Comparison of ENCODE assay signal across 18 cellular contexts in genomic region chr19:19382118-19382517, GRCh38. TPM values are rescaled to one million over a fixed set of nuclear protein-coding genes. Genes with fewer than 3 reads are reported as not detected.
DNase-seq lines count a peak whose midpoint lies in the region; ATAC-seq and TF ChIP-seq lines count a peak whose summit lies in the region.
"Had no signal": no experiment of that assay in that cellular context is flagged by ENCODE, and none has a peak within 500 bp of the region (broad histone marks: within the 10 kb centered on the region; RNA-seq: fewer than 3 reads in every experiment).

No MANE protein-coding gene starts in this region.

- H3K27ac Mint-ChIP-seq in endothelial cell (ENCODE audit: unreplicated experiment): peak overlapping the region; percentile 36
- H3K27ac Mint-ChIP-seq in stimulated activated effector memory CD8-positive, alpha-beta T cell treated with anti-CD3 and anti-CD28 coated beads, Interleukin-12 subunit alpha, Interleukin-12 subunit beta, amount 100 ng/mL, for 72 hours: peak overlapping the region; percentile 34

- peaks cover 8 to 66% of the 10 kb centered on the region in 2 donors for H3K4me1 ChIP-seq in left lung

- no peaks in the 10 kb centered on the region for H3K36me3 Mint-ChIP-seq in endothelial cell (ENCODE audit: low read depth, unreplicated experiment)
- peaks cover 3% of the 10 kb centered on the region for H3K36me3 Mint-ChIP-seq in stimulated activated effector memory CD8-positive, alpha-beta T cell treated with anti-CD3 and anti-CD28 coated beads, Interleukin-12 subunit alpha, Interleukin-12 subunit beta, amount 100 ng/mL, for 72 hours

- H3K4me3 ChIP-seq in left lung: no peak overlapping the region
- H3K4me3 ChIP-seq: BLaER1 treated with 17β-estradiol and CSF1 and Interleukin-3, amounts not matched to agents 10 nM and 100 nM had no signal

- H3K27ac ChIP-seq in left lung: no peak overlapping the region
- H3K27ac ChIP-seq: BLaER1 treated with 17β-estradiol and CSF1 and Interleukin-3, amounts not matched to agents 10 nM and 100 nM had no signal

- H3K9me3 Mint-ChIP-seq in endothelial cell (ENCODE audit: unreplicated experiment): no peaks in the 10 kb centered on the region
- H3K9me3 Mint-ChIP-seq in stimulated activated effector memory CD8-positive, alpha-beta T cell treated with anti-CD3 and anti-CD28 coated beads, Interleukin-12 subunit alpha, Interleukin-12 subunit beta, amount 100 ng/mL, for 72 hours: no peaks in the 10 kb centered on the region

- H3K27me3 ChIP-seq in left lung: no peaks in the 10 kb centered on the region
- H3K27me3 ChIP-seq: BLaER1 treated with 17β-estradiol and CSF1 and Interleukin-3, amounts not matched to agents 10 nM and 100 nM had no signal

- TF ChIP-seq CTCF in endothelial cell (IDR thresholded peaks at IDR 0.05; ENCODE audit: unreplicated experiment) (no peak), left lung (IDR thresholded peaks at IDR 0.05) (no peak)

- intact Hi-C loops in left lung (cut with DNase I): no loop called here

- H3K4me3 Mint-ChIP-seq in endothelial cell (ENCODE audit: unreplicated experiment): peak overlapping the region; percentile 62
- H3K4me3 Mint-ChIP-seq in stimulated activated effector memory CD8-positive, alpha-beta T cell treated with anti-CD3 and anti-CD28 coated beads, Interleukin-12 subunit alpha, Interleukin-12 subunit beta, amount 100 ng/mL, for 72 hours: no peak overlapping the region

- H3K9me3 ChIP-seq in left lung: no peaks in the 10 kb centered on the region
- H3K9me3 ChIP-seq: BLaER1 treated with 17β-estradiol and CSF1 and Interleukin-3, amounts not matched to agents 10 nM and 100 nM had no signal

- no peak for ATAC-seq in stimulated activated effector memory CD8-positive, alpha-beta T cell treated with anti-CD3 and anti-CD28 coated beads, Interleukin-12 subunit alpha, Interleukin-12 subunit beta, amount 100 ng/mL, for 72 hours
- ATAC-seq in GM21423 (IDR thresholded peaks at IDR 0.05; ENCODE audit: unreplicated experiment) (no peak), left lung (no peak)
- ATAC-seq: HCT116, SK-N-SH treated with all-trans-retinoic acid at 6 μM for 48 hours had no signal

- no peaks in the 10 kb centered on the region for H3K36me3 ChIP-seq in left lung
- H3K36me3 ChIP-seq: BLaER1 treated with 17β-estradiol and CSF1 and Interleukin-3, amounts not matched to agents 10 nM and 100 nM had no signal

- peaks cover 7% of the 10 kb centered on the region for H3K4me1 Mint-ChIP-seq in endothelial cell (ENCODE audit: unreplicated experiment)
- peaks cover 6% of the 10 kb centered on the region for H3K4me1 Mint-ChIP-seq in stimulated activated effector memory CD8-positive, alpha-beta T cell treated with anti-CD3 and anti-CD28 coated beads, Interleukin-12 subunit alpha, Interleukin-12 subunit beta, amount 100 ng/mL, for 72 hours

- DNase-seq in DMS53 (lab: John Stamatoyannopoulos, UW): peak; percentile 17
- no peak for DNase-seq in DMS53 treated with DMSO at 0.1 percent for 48 hours (lab: John Stamatoyannopoulos, UW; ENCODE audit: unreplicated experiment)
- peak; percentile 38 for DNase-seq in M059J (ENCODE audit: low read depth)
- no peak for DNase-seq in endothelial cell (ENCODE audit: low spot score)
- DNase-seq in stimulated activated effector memory CD8-positive, alpha-beta T cell treated with anti-CD3 and anti-CD28 coated beads, Interleukin-12 subunit alpha, Interleukin-12 subunit beta, amount 100 ng/mL, for 72 hours (ENCODE audit: low spot score in 2 of 2): no peak
- no peak for DNase-seq in left lung
- no peak for DNase-seq in HUDEP-2 (lab: John Stamatoyannopoulos, UW; ENCODE audit: unreplicated experiment in 76 of 76)
- DNase-seq: COR-L47, DMS153, NCI-H1105, NCI-H1694 treated with DMSO at 0.1 percent for 48 hours, NCI-H446, NCI-H748 treated with DMSO at 0.1 percent for 48 hours, SHP77 had no signal

- peaks cover 4% of the 10 kb centered on the region for H3K27me3 Mint-ChIP-seq in endothelial cell (ENCODE audit: unreplicated experiment)

RNA-seq across cellular contexts. Expression of gene GATAD2A, which starts 23.4 kb away (rescaled TPM):
- 18.3 and 48.7 TPM in 2 replicates for total RNA-seq in M059J (2014; rRNA removed; shearing (Covaris generic))
- total RNA-seq in endothelial cell (ENCODE audit: unreplicated experiment) (150 TPM), left lung (10 to 100 TPM; 66.3 to 97.3 TPM)

Comparison
In these comparisons a context has a peak if more than half of its experiments do, and no peak if none do; other contexts are left out.
1. DNase-seq: peak in DMS53 (single experiment) and M059J (single experiment); none in DMS53 treated with DMSO at 0.1 percent for 48 hours (single experiment), endothelial cell (single experiment), stimulated activated effector memory CD8-positive, alpha-beta T cell treated with anti-CD3 and anti-CD28 coated beads, Interleukin-12 subunit alpha, Interleukin-12 subunit beta, amount 100 ng/mL, for 72 hours (0 of 2), left lung (0 of 2) and HUDEP-2 (0 of 76).